Comparison of ENCODE assay signal across 16 cellular contexts in the genomic region with DNA sequence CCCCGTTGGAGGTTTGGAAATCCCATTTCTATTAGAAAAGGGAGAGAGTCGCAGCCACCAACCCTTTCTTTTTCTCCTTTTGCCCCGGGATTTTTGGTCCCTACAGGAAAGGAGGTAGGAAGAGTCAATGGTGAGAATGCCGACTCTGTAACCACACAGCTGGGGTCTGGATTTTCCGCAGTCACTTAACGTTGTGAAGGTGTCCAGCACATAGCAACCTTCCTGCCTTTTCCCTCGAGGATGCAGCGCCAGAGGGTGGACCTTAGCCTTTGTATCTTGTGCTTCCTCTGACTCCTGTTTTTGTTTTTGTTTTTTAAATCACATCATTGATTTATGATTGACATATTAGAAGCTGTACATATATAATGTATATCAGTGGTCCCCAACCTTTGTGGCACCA. TPM values are rescaled to one million over a fixed set of nuclear protein-coding genes. Genes with fewer than 3 reads are reported as not detected.
"Had no signal": no experiment of that assay in that cellular context is flagged by ENCODE, and none has a peak within 500 bp of the region (broad histone marks: within the 10 kb centered on the region; RNA-seq: fewer than 3 reads in every experiment).

No MANE protein-coding gene starts in this region.

- H3K27ac Mint-ChIP-seq: activated naive CD4-positive, alpha-beta T cell treated with anti-CD3 and anti-CD28 coated beads for 36 hours; activated T-helper 17 cell treated with anti-CD3 and anti-CD28 coated beads, Interleukin-2, amount 50 U/mL, for 72 hours; T-helper 17 cell; type B pancreatic cell had no signal

- H3K9ac ChIP-seq: parathyroid adenoma had no signal

- ATAC-seq: activated T-helper 17 cell treated with anti-CD3 and anti-CD28 coated beads, Interleukin-2, amount 50 U/mL, for 72 hours; T-helper 17 cell had no signal

- H3K79me2 ChIP-seq: parathyroid adenoma had no signal

- H3K4me1 ChIP-seq: foreskin keratinocyte, parathyroid adenoma had no signal

- H3K4me3 ChIP-seq: lung had no signal

- H3K36me3 Mint-ChIP-seq: brain, type B pancreatic cell had no signal

- H3K27ac ChIP-seq: foreskin keratinocyte, parathyroid adenoma had no signal

- H3K4me3 Mint-ChIP-seq: activated naive CD4-positive, alpha-beta T cell treated with anti-CD3 and anti-CD28 coated beads for 36 hours; activated T-helper 17 cell treated with anti-CD3 and anti-CD28 coated beads, Interleukin-2, amount 50 U/mL, for 72 hours; central memory CD8-positive, alpha-beta T cell; type B pancreatic cell had no signal

- DNase-seq: activated CD4-positive, alpha-beta T cell treated with anti-CD3 and anti-CD28 coated beads, Interleukin-2, amount 50 U/mL, for 4 hours; activated CD4-positive, CD25-positive, alpha-beta regulatory T cell; activated naive CD4-positive, alpha-beta T cell treated with anti-CD3 and anti-CD28 coated beads for 36 hours; activated T-cell treated with anti-CD3 and anti-CD28 coated beads for 4 hours; cortex of kidney; effector memory CD4-positive, alpha-beta T cell; foreskin keratinocyte; stimulated activated CD4-positive, alpha-beta T cell treated with anti-CD3 and anti-CD28 coated beads, Interleukin-2, amount 100 ng/mL, for 48 hours; stimulated activated naive CD4-positive, alpha-beta T cell; T-helper 17 cell had no signal

- H3K4me1 Mint-ChIP-seq: activated T-helper 17 cell treated with anti-CD3 and anti-CD28 coated beads, Interleukin-2, amount 50 U/mL, for 72 hours; central memory CD8-positive, alpha-beta T cell had no signal

- H2AFZ ChIP-seq: parathyroid adenoma had no signal

- H3K9me3 Mint-ChIP-seq: activated naive CD4-positive, alpha-beta T cell treated with anti-CD3 and anti-CD28 coated beads for 36 hours; activated T-helper 17 cell treated with anti-CD3 and anti-CD28 coated beads, Interleukin-2, amount 50 U/mL, for 72 hours; central memory CD8-positive, alpha-beta T cell; type B pancreatic cell had no signal

RNA-seq across cellular contexts. Expression of gene TLR4, which starts 41.4 kb away (rescaled TPM):
- total RNA-seq: activated naive CD4-positive, alpha-beta T cell treated with anti-CD3 and anti-CD28 coated beads for 36 hours; activated T-helper 17 cell treated with anti-CD3 and anti-CD28 coated beads, Interleukin-2, amount 50 U/mL, for 72 hours; foreskin keratinocyte had no signal
- polyA plus RNA-seq: foreskin keratinocyte had no signal
